ENCODE assay signal across 18 cellular contexts in the genomic region with DNA sequence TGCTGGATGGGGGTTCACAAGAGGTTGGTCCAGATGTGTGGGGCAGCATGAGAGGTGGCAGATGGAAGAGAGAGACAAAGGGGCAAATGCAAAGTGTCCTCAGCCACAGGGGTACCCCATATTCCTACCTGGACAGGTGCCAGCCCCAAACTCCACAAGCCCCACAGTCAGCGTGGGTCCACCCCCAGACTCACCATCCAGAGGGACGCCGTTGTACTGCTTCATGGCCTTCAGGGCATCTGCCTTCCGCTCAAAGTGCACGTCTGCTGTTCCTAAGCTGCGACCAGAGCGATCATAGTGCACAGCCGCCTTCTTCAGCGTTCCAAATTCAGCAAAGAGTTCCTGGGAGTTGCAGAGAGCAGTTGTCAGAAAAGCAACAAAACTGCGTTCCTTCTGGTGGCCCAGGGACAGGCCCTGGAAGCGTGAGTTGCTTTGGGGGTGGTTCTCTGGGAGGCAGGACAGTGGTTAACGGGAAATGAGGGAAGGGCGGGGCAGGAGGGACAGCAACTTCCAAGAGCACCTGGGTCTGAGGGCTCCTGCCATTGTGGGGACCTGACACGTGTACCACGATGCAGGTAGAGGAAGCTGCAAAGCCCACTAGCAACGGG. TPM values are rescaled to one million over a fixed set of nuclear protein-coding genes. Genes with fewer than 3 reads are reported as not detected.
DNase-seq lines count a peak whose midpoint lies in the region; ATAC-seq, FAIRE-seq and TF ChIP-seq lines count a peak whose summit lies in the region.
"Had no signal": no experiment of that assay in that cellular context is flagged by ENCODE, and none has a peak within 500 bp of the region (broad histone marks: within the 10 kb centered on the region; RNA-seq: fewer than 3 reads in every experiment).

No MANE protein-coding gene starts in this region.

- CTCF ChIA-PET in HepG2 (lab: Yijun Ruan, JAX; ENCODE audit: low intra/inter-chr PET ratio, low total read pairs) (no interaction called here), RWPE1 (lab: Yijun Ruan, JAX) (no interaction called here)

- no peaks in the 10 kb centered on the region for H3K27me3 Mint-ChIP-seq in stimulated activated naive CD8-positive, alpha-beta T cell treated with anti-CD3 and anti-CD28 coated beads, Interleukin-15, amount 100 ng/mL, for 72 hours

- no peaks in the 10 kb centered on the region for H3K9me2 ChIP-seq in hepatocyte (replicated peaks; ENCODE audit: insufficient read depth)

- intact Hi-C loops in HepG2 (cut with micrococcal nuclease; ENCODE audit: unreplicated experiment) (no loop called here), right lobe of liver (cut with DNase I) (loop anchor here in 1 of 2 donors (10.0 kb wide), 1 partner anchor 126 kb away; no protein-coding TSS in a partner anchor)

- WGBS in HepG2 (ENCODE audit: low lambda C conversion rate), result 97% methylated on average over 16 of the region's 16 CpGs
- 88% methylated on average over 11 of the region's 16 CpGs for WGBS in right lobe of liver (ENCODE audit: insufficient coverage, low coverage, low lambda C conversion rate, missing lambda C conversion rate)
- WGBS in hepatocyte (ENCODE audit: low lambda C conversion rate, missing lambda C conversion rate), result 95% methylated on average over 16 of the region's 16 CpGs

- no peaks in the 10 kb centered on the region for H3K9me3 Mint-ChIP-seq in stimulated activated naive CD8-positive, alpha-beta T cell treated with anti-CD3 and anti-CD28 coated beads, Interleukin-15, amount 100 ng/mL, for 72 hours

- DNase-seq in HepG2 (ENCODE audit: low spot score), result no peak
- no peak for DNase-seq in right lobe of liver
- no peak for DNase-seq in RWPE1 (ENCODE audit: low spot score)
- peak; percentile 4 for DNase-seq in hepatocyte (ENCODE audit: low spot score)
- DNase-seq in stimulated activated naive CD8-positive, alpha-beta T cell treated with anti-CD3 and anti-CD28 coated beads, Interleukin-15, amount 100 ng/mL, for 72 hours, result no peak
- no peak for DNase-seq in stimulated activated CD4-positive, alpha-beta T cell treated with anti-CD3 and anti-CD28 coated beads, Interleukin-4, amount 100 ng/mL, for 24 hours
- DNase-seq in amygdala (lab: John Stamatoyannopoulos, UW), result no peak
- DNase-seq in A172 (ENCODE audit: low spot score), result no peak
- DNase-seq: adrenal gland; C1 segment of cervical spinal cord; foreskin melanocyte; kidney glomerular epithelial cell; NCI-H1105; NCI-H510A treated with DMSO at 0.1 percent for 48 hours; nucleus accumbens; stimulated activated naive CD4-positive, alpha-beta T cell had no signal

- H3K9me3 ChIP-seq in HepG2 (ENCODE audit: low read length) (no peaks in the 10 kb centered on the region), right lobe of liver (no peaks in the 10 kb centered on the region), hepatocyte (ENCODE audit: low read depth) (no peaks in the 10 kb centered on the region)
- H3K9me3 ChIP-seq: adrenal gland, SJSA1 had no signal

- H3K27ac ChIP-seq in HepG2 (ENCODE audit: extremely low read length, insufficient read depth, low read length), result peak overlapping the region; percentile 76
- H3K27ac ChIP-seq in right lobe of liver, result no peak overlapping the region
- H3K27ac ChIP-seq in RWPE1, result peak overlapping the region; percentile 98
- H3K27ac ChIP-seq in hepatocyte, result no peak overlapping the region
- H3K27ac ChIP-seq: adrenal gland, SJSA1 had no signal

- TF ChIP-seq RAD21 in HepG2 (CRISPR knock-in tag; IDR thresholded peaks at IDR 0.05), result no peak

- no peak for FAIRE-seq in HepG2 (lab: Jason Lieb, UNC)

- TF ChIP-seq POLR2A in HepG2 (IDR thresholded peaks at IDR 0.05; ENCODE audit: insufficient read depth in 1 of 2, low read depth in 2 of 2, low read length in 2 of 2), result no peak
- TF ChIP-seq POLR2A in right lobe of liver (IDR thresholded peaks at IDR 0.05), result no peak

- no peak for TF ChIP-seq EP300 in HepG2 (IDR thresholded peaks at IDR 0.05; ENCODE audit: low read depth in 2 of 2, low read length in 2 of 2)
- TF ChIP-seq EP300 in HepG2 (CRISPR knock-in tag; IDR thresholded peaks at IDR 0.05; ENCODE audit: borderline replicate concordance), result no peak

- in situ Hi-C loops in HepG2 (cut with HindIII; ENCODE audit: extremely low pct_ligation_motif_present, low pct_unique_long_range_greater_than_20kb), result no loop called here

- peaks cover 0 to 6% of the 10 kb centered on the region in 2 experiments; a peak in 2 of 5 replicates for H3K27me3 ChIP-seq in HepG2 (ENCODE audit: control insufficient read depth in 1 of 2, insufficient read depth in 2 of 2, low read length in 2 of 2)
- no peaks in the 10 kb centered on the region for H3K27me3 ChIP-seq in right lobe of liver
- no peaks in the 10 kb centered on the region for H3K27me3 ChIP-seq in hepatocyte
- H3K27me3 ChIP-seq: adrenal gland, SJSA1 had no signal

- peaks cover 36% of the 10 kb centered on the region for H3K4me1 ChIP-seq in HepG2 (ENCODE audit: insufficient read depth, low read length)
- H3K4me1 ChIP-seq in right lobe of liver, result peaks cover 0 to 19% (median 5%) of the 10 kb centered on the region in 4 donors
- peaks cover 6% of the 10 kb centered on the region for H3K4me1 ChIP-seq in hepatocyte (ENCODE audit: insufficient read depth)

- H3K36me3 ChIP-seq in HepG2 (replicated peaks in 1 of 2; ENCODE audit: control insufficient read depth in 1 of 2, insufficient read depth in 2 of 2, low read length in 2 of 2) (peaks cover 41 to 59% of the 10 kb centered on the region in 2 experiments), right lobe of liver (peaks cover 4 to 36% (median 10%) of the 10 kb centered on the region in 4 donors), hepatocyte (replicated peaks; ENCODE audit: insufficient read depth, low read depth) (no peaks in the 10 kb centered on the region)

- H3K4me2 ChIP-seq in HepG2 (ENCODE audit: low read depth, low read length) (peak overlapping the region; percentile 98), hepatocyte (no peak overlapping the region)

- no peaks in the 10 kb centered on the region for H4K20me1 ChIP-seq in HepG2 (ENCODE audit: insufficient read depth, low read length)
- H4K20me1 ChIP-seq in hepatocyte (ENCODE audit: insufficient read depth, poor library complexity, severe bottlenecking), result no peaks in the 10 kb centered on the region

- H3K4me3 ChIP-seq in HepG2 (replicated peaks in 1 of 3; ENCODE audit: insufficient read depth in 1 of 3, low read depth in 2 of 3, low read length in 3 of 3) (peak overlapping the region in 1 of 3 experiments; percentile 98; a peak in 1 of 6 replicates), right lobe of liver (no peak overlapping the region), hepatocyte (no peak overlapping the region)
- H3K4me3 ChIP-seq: adrenal gland had no signal

- peak overlapping the region; percentile 59 to 85 for H3K4me3 Mint-ChIP-seq in stimulated activated naive CD8-positive, alpha-beta T cell treated with anti-CD3 and anti-CD28 coated beads, Interleukin-15, amount 100 ng/mL, for 72 hours

- H3K27ac Mint-ChIP-seq in stimulated activated naive CD8-positive, alpha-beta T cell treated with anti-CD3 and anti-CD28 coated beads, Interleukin-15, amount 100 ng/mL, for 72 hours, result peak overlapping the region; percentile 76 to 96

- ATAC-seq in HepG2 (no peak), right lobe of liver (no peak)
- no peak for ATAC-seq in stimulated activated naive CD8-positive, alpha-beta T cell treated with anti-CD3 and anti-CD28 coated beads, Interleukin-15, amount 100 ng/mL, for 72 hours
- ATAC-seq: activated CD4-positive, CD25-positive, alpha-beta regulatory T cell treated with anti-CD3 and anti-CD28 coated beads, Interleukin-2, amount 50 U/mL, for 24 hours had no signal

- BruUV-seq in HepG2 (replicated peaks; lab: Mats Ljungman, UMichigan), result no TSS peak

- TF ChIP-seq CTCF in HepG2 (CRISPR knock-in tag; IDR thresholded peaks at IDR 0.05) (no peak), right lobe of liver (IDR thresholded peaks at IDR 0.05) (no peak), RWPE1 (conservative IDR thresholded peaks at IDR 0.05; ENCODE audit: low read depth) (no peak), hepatocyte (IDR thresholded peaks at IDR 0.05; ENCODE audit: poor library complexity) (no peak)

- peaks cover 52% of the 10 kb centered on the region for H3K79me2 ChIP-seq in HepG2 (ENCODE audit: insufficient read depth, low read length)
- H3K79me2 ChIP-seq in hepatocyte, result peaks cover 55% of the 10 kb centered on the region

- H3K4me1 Mint-ChIP-seq in stimulated activated naive CD8-positive, alpha-beta T cell treated with anti-CD3 and anti-CD28 coated beads, Interleukin-15, amount 100 ng/mL, for 72 hours, result peaks cover 57% of the 10 kb centered on the region

- POLR2A ChIA-PET in HepG2 (lab: Yijun Ruan, JAX) (no interaction called here), RWPE1 (lab: Yijun Ruan, JAX; ENCODE audit: low non-redundant PET) (no interaction called here)

- H2AFZ ChIP-seq in HepG2 (ENCODE audit: low read length) (no peak overlapping the region), hepatocyte (no peak overlapping the region)

- H3K9ac ChIP-seq in HepG2 (ENCODE audit: insufficient read depth, low read depth, low read length), result peak overlapping the region; percentile 99; the same call in 1 of the 2 replicates

RNA-seq across cellular contexts. Expression of gene ALYREF, which starts 2.3 kb away (rescaled TPM):
- total RNA-seq in HepG2 (2016; rRNA removed; fragmentation: Illumina TruSeq; extraction: Trizol), result 264 and 269 TPM in 2 replicates
- 86.2 and 89.3 TPM in 2 replicates for total RNA-seq in HepG2 (2016; cell fraction: cytosol; rRNA removed; fragmentation: Illumina TruSeq; extraction: Trizol; ENCODE audit: low read depth)
- total RNA-seq in HepG2 (2016; cell fraction: insoluble cytoplasmic fraction; rRNA removed; fragmentation: Illumina TruSeq; extraction: Trizol), result 272 and 275 TPM in 2 replicates
- 108 and 110 TPM in 2 replicates for total RNA-seq in HepG2 (2016; cell fraction: membrane; rRNA removed; fragmentation: Illumina TruSeq; extraction: Trizol)
- total RNA-seq in HepG2 (2016; cell fraction: nucleus; rRNA removed; fragmentation: Illumina TruSeq; extraction: Trizol), result 101 and 105 TPM in 2 replicates
- polyA plus RNA-seq in HepG2 (2011; rRNA removed), result 58.4 and 59.8 TPM in 2 replicates
- polyA plus RNA-seq in HepG2 (2011; cell fraction: cytosol; rRNA removed), result 45.3 and 72.1 TPM in 2 replicates
- polyA plus RNA-seq in HepG2 (2011; cell fraction: nucleus; rRNA removed), result 54.3 and 67.4 TPM in 2 replicates
- 42.1 and 68.4 TPM in 2 replicates for polyA plus RNA-seq in HepG2 (2012)
- 78.5 and 81.9 TPM in 2 replicates for polyA plus RNA-seq in HepG2 (2016; cell fraction: cytosol; fragmentation: Illumina TruSeq; extraction: Trizol; ENCODE audit: low read depth)
- polyA plus RNA-seq in HepG2 (2016; cell fraction: insoluble cytoplasmic fraction; fragmentation: Illumina TruSeq; extraction: Trizol; ENCODE audit: low read depth), result 267 TPM in 2 replicates
- polyA plus RNA-seq in HepG2 (2016; cell fraction: membrane; fragmentation: Illumina TruSeq; extraction: Trizol; ENCODE audit: low read depth), result 83.5 and 93.6 TPM in 2 replicates
- 158 and 162 TPM in 2 replicates for polyA plus RNA-seq in HepG2 (2016; cell fraction: nucleus; fragmentation: Illumina TruSeq; extraction: Trizol; ENCODE audit: insufficient read depth, low read depth)
- polyA minus RNA-seq in HepG2 (2011; rRNA and poly(A)+ RNA removed; ENCODE audit: low replicate concordance), result 80.4 and 133 TPM in 2 replicates
- polyA minus RNA-seq in HepG2 (2011; cell fraction: cytosol; rRNA and poly(A)+ RNA removed), result 40.2 and 48.3 TPM in 2 replicates
- polyA minus RNA-seq in HepG2 (2011; cell fraction: nucleus; rRNA and poly(A)+ RNA removed), result 44.9 and 56.4 TPM in 2 replicates
- 10 to 100 TPM; 11.6 to 20.3 (median 18.8) TPM for total RNA-seq in right lobe of liver
- total RNA-seq in hepatocyte, result 50.9 and 55.3 TPM in 2 replicates
- polyA plus RNA-seq in hepatocyte, result 96.4 and 106 TPM in 2 replicates
- total RNA-seq in A172 (2014; rRNA removed; shearing (Covaris generic)), result 376 and 393 TPM in 2 replicates

RNA-seq across cellular contexts. Expression of gene ANAPC11, which starts 2.4 kb away (rescaled TPM):
- 114 and 127 TPM in 2 replicates for total RNA-seq in HepG2 (2016; rRNA removed; fragmentation: Illumina TruSeq; extraction: Trizol)
- total RNA-seq in HepG2 (2016; cell fraction: cytosol; rRNA removed; fragmentation: Illumina TruSeq; extraction: Trizol; ENCODE audit: low read depth), result 131 and 197 TPM in 2 replicates
- total RNA-seq in HepG2 (2016; cell fraction: insoluble cytoplasmic fraction; rRNA removed; fragmentation: Illumina TruSeq; extraction: Trizol), result 108 and 128 TPM in 2 replicates
- total RNA-seq in HepG2 (2016; cell fraction: membrane; rRNA removed; fragmentation: Illumina TruSeq; extraction: Trizol), result 131 and 179 TPM in 2 replicates
- total RNA-seq in HepG2 (2016; cell fraction: nucleus; rRNA removed; fragmentation: Illumina TruSeq; extraction: Trizol), result 50.9 and 64.4 TPM in 2 replicates
- 235 and 250 TPM in 2 replicates for polyA plus RNA-seq in HepG2 (2011; rRNA removed)
- polyA plus RNA-seq in HepG2 (2011; cell fraction: cytosol; rRNA removed), result 444 and 596 TPM in 2 replicates
- polyA plus RNA-seq in HepG2 (2011; cell fraction: nucleus; rRNA removed), result 192 and 202 TPM in 2 replicates
- polyA plus RNA-seq in HepG2 (2012), result 95.6 and 161 TPM in 2 replicates
- 209 and 306 TPM in 2 replicates for polyA plus RNA-seq in HepG2 (2016; cell fraction: cytosol; fragmentation: Illumina TruSeq; extraction: Trizol; ENCODE audit: low read depth)
- polyA plus RNA-seq in HepG2 (2016; cell fraction: insoluble cytoplasmic fraction; fragmentation: Illumina TruSeq; extraction: Trizol; ENCODE audit: low read depth), result 119 and 120 TPM in 2 replicates
- polyA plus RNA-seq in HepG2 (2016; cell fraction: membrane; fragmentation: Illumina TruSeq; extraction: Trizol; ENCODE audit: low read depth), result 162 and 209 TPM in 2 replicates
- polyA plus RNA-seq in HepG2 (2016; cell fraction: nucleus; fragmentation: Illumina TruSeq; extraction: Trizol; ENCODE audit: insufficient read depth, low read depth), result 107 and 109 TPM in 2 replicates
- polyA minus RNA-seq in HepG2 (2011; rRNA and poly(A)+ RNA removed; ENCODE audit: low replicate concordance), result 68.6 and 147 TPM in 2 replicates
- polyA minus RNA-seq in HepG2 (2011; cell fraction: cytosol; rRNA and poly(A)+ RNA removed), result 32.2 and 42.7 TPM in 2 replicates
- 23.0 and 25.9 TPM in 2 replicates for polyA minus RNA-seq in HepG2 (2011; cell fraction: nucleus; rRNA and poly(A)+ RNA removed)
- 100 to 1,000 TPM in 1 of 6 experiments, 10 to 100 TPM in 5; 54.3 to 101 (median 73.3) TPM for total RNA-seq in right lobe of liver
- 129 and 155 TPM in 2 replicates for total RNA-seq in hepatocyte
- 307 and 345 TPM in 2 replicates for polyA plus RNA-seq in hepatocyte
- total RNA-seq in A172 (2014; rRNA removed; shearing (Covaris generic)), result 207 and 245 TPM in 2 replicates

RNA-seq across cellular contexts. Expression of gene NPB, which starts 12.9 kb away (rescaled TPM):
- total RNA-seq in HepG2 (2016; rRNA removed; fragmentation: Illumina TruSeq; extraction: Trizol) (0.56 and 0.93 TPM in 2 replicates), right lobe of liver (1 to 10 TPM in 2 of 6 experiments, under 1 TPM in 2, not detected in 2; 0.12 to 1.5 (median 0.87) TPM), hepatocyte (0.47 and 2.6 TPM in 2 replicates)
- total RNA-seq in HepG2 (2016; cell fraction: cytosol; rRNA removed; fragmentation: Illumina TruSeq; extraction: Trizol; ENCODE audit: low read depth), result 0.97 and 1.1 TPM in 2 replicates
- 0.34 and 0.69 TPM in 2 replicates for total RNA-seq in HepG2 (2016; cell fraction: insoluble cytoplasmic fraction; rRNA removed; fragmentation: Illumina TruSeq; extraction: Trizol)
- total RNA-seq in HepG2 (2016; cell fraction: membrane; rRNA removed; fragmentation: Illumina TruSeq; extraction: Trizol), result 0.59 and 0.69 TPM in 2 replicates
- total RNA-seq in HepG2 (2016; cell fraction: nucleus; rRNA removed; fragmentation: Illumina TruSeq; extraction: Trizol), result 0.31 and 0.44 TPM in 2 replicates
- polyA plus RNA-seq in HepG2 (2011; rRNA removed) (0.11 and 0.22 TPM in 2 replicates), hepatocyte (2.2 and 3.2 TPM in 2 replicates)
- polyA plus RNA-seq in HepG2 (2011; cell fraction: cytosol; rRNA removed), result 0.59 and 0.70 TPM in 2 replicates
- polyA plus RNA-seq in HepG2 (2011; cell fraction: nucleus; rRNA removed), result 0.52 and 0.66 TPM in 2 replicates
- 1.6 TPM in 1 of 2 replicates, not detected in the other for polyA plus RNA-seq in HepG2 (2012)
- 1.2 and 1.7 TPM in 2 replicates for polyA plus RNA-seq in HepG2 (2016; cell fraction: cytosol; fragmentation: Illumina TruSeq; extraction: Trizol; ENCODE audit: low read depth)
- polyA plus RNA-seq in HepG2 (2016; cell fraction: insoluble cytoplasmic fraction; fragmentation: Illumina TruSeq; extraction: Trizol; ENCODE audit: low read depth), result 0.17 and 0.43 TPM in 2 replicates
- polyA plus RNA-seq in HepG2 (2016; cell fraction: membrane; fragmentation: Illumina TruSeq; extraction: Trizol; ENCODE audit: low read depth), result 0.80 and 0.88 TPM in 2 replicates
- polyA plus RNA-seq in HepG2 (2016; cell fraction: nucleus; fragmentation: Illumina TruSeq; extraction: Trizol; ENCODE audit: insufficient read depth, low read depth), result 1.3 TPM in 1 of 2 replicates, not detected in the other
- 0.80 and 1.6 TPM in 2 replicates for polyA minus RNA-seq in HepG2 (2011; rRNA and poly(A)+ RNA removed; ENCODE audit: low replicate concordance)
- polyA minus RNA-seq in HepG2 (2011; cell fraction: cytosol; rRNA and poly(A)+ RNA removed), result 0.53 TPM in 1 of 2 replicates, not detected in the other
- 0.26 and 0.75 TPM in 2 replicates for polyA minus RNA-seq in HepG2 (2011; cell fraction: nucleus; rRNA and poly(A)+ RNA removed)
- 0.77 and 1.8 TPM in 2 replicates for total RNA-seq in A172 (2014; rRNA removed; shearing (Covaris generic))

RNA-seq across cellular contexts. Expression of gene ARHGDIA, which starts 18.0 kb away (rescaled TPM):
- 64.0 and 120 TPM in 2 replicates for total RNA-seq in HepG2 (2016; rRNA removed; fragmentation: Illumina TruSeq; extraction: Trizol)
- total RNA-seq in HepG2 (2016; cell fraction: cytosol; rRNA removed; fragmentation: Illumina TruSeq; extraction: Trizol; ENCODE audit: low read depth), result 25.7 and 26.7 TPM in 2 replicates
- total RNA-seq in HepG2 (2016; cell fraction: insoluble cytoplasmic fraction; rRNA removed; fragmentation: Illumina TruSeq; extraction: Trizol), result 73.7 and 111 TPM in 2 replicates
- total RNA-seq in HepG2 (2016; cell fraction: membrane; rRNA removed; fragmentation: Illumina TruSeq; extraction: Trizol), result 68.1 and 73.5 TPM in 2 replicates
- 66.3 and 84.1 TPM in 2 replicates for total RNA-seq in HepG2 (2016; cell fraction: nucleus; rRNA removed; fragmentation: Illumina TruSeq; extraction: Trizol)
- 40.0 and 52.1 TPM in 2 replicates for polyA plus RNA-seq in HepG2 (2011; rRNA removed)
- polyA plus RNA-seq in HepG2 (2011; cell fraction: cytosol; rRNA removed), result 61.3 and 96.2 TPM in 2 replicates
- 174 and 191 TPM in 2 replicates for polyA plus RNA-seq in HepG2 (2011; cell fraction: nucleus; rRNA removed)
- 159 and 169 TPM in 2 replicates for polyA plus RNA-seq in HepG2 (2012)
- 89.7 and 102 TPM in 2 replicates for polyA plus RNA-seq in HepG2 (2016; cell fraction: cytosol; fragmentation: Illumina TruSeq; extraction: Trizol; ENCODE audit: low read depth)
- polyA plus RNA-seq in HepG2 (2016; cell fraction: insoluble cytoplasmic fraction; fragmentation: Illumina TruSeq; extraction: Trizol; ENCODE audit: low read depth), result 221 and 287 TPM in 2 replicates
- 171 and 188 TPM in 2 replicates for polyA plus RNA-seq in HepG2 (2016; cell fraction: membrane; fragmentation: Illumina TruSeq; extraction: Trizol; ENCODE audit: low read depth)
- 248 and 249 TPM in 2 replicates for polyA plus RNA-seq in HepG2 (2016; cell fraction: nucleus; fragmentation: Illumina TruSeq; extraction: Trizol; ENCODE audit: insufficient read depth, low read depth)
- polyA minus RNA-seq in HepG2 (2011; rRNA and poly(A)+ RNA removed; ENCODE audit: low replicate concordance), result 35.7 and 46.7 TPM in 2 replicates
- 54.0 and 54.8 TPM in 2 replicates for polyA minus RNA-seq in HepG2 (2011; cell fraction: cytosol; rRNA and poly(A)+ RNA removed)
- polyA minus RNA-seq in HepG2 (2011; cell fraction: nucleus; rRNA and poly(A)+ RNA removed), result 52.7 and 57.6 TPM in 2 replicates
- total RNA-seq in right lobe of liver, result 100 to 1,000 TPM in 5 of 6 experiments, 10 to 100 TPM in 1; 92.4 to 162 (median 137) TPM
- 57.0 and 80.7 TPM in 2 replicates for total RNA-seq in hepatocyte
- 295 and 311 TPM in 2 replicates for polyA plus RNA-seq in hepatocyte
- 173 and 183 TPM in 2 replicates for total RNA-seq in A172 (2014; rRNA removed; shearing (Covaris generic))

RNA-seq across cellular contexts. Expression of gene PCYT2, which starts 22.1 kb away (rescaled TPM):
- total RNA-seq in HepG2 (2016; rRNA removed; fragmentation: Illumina TruSeq; extraction: Trizol), result 240 and 297 TPM in 2 replicates
- total RNA-seq in HepG2 (2016; cell fraction: cytosol; rRNA removed; fragmentation: Illumina TruSeq; extraction: Trizol; ENCODE audit: low read depth), result 152 and 156 TPM in 2 replicates
- 223 and 298 TPM in 2 replicates for total RNA-seq in HepG2 (2016; cell fraction: insoluble cytoplasmic fraction; rRNA removed; fragmentation: Illumina TruSeq; extraction: Trizol)
- 178 and 208 TPM in 2 replicates for total RNA-seq in HepG2 (2016; cell fraction: membrane; rRNA removed; fragmentation: Illumina TruSeq; extraction: Trizol)
- total RNA-seq in HepG2 (2016; cell fraction: nucleus; rRNA removed; fragmentation: Illumina TruSeq; extraction: Trizol), result 220 and 223 TPM in 2 replicates
- 147 and 222 TPM in 2 replicates for polyA plus RNA-seq in HepG2 (2011; rRNA removed)
- 94.7 and 118 TPM in 2 replicates for polyA plus RNA-seq in HepG2 (2011; cell fraction: cytosol; rRNA removed)
- polyA plus RNA-seq in HepG2 (2011; cell fraction: nucleus; rRNA removed), result 1,015 and 1,225 TPM in 2 replicates
- polyA plus RNA-seq in HepG2 (2012), result 124 and 128 TPM in 2 replicates
- 113 and 134 TPM in 2 replicates for polyA plus RNA-seq in HepG2 (2016; cell fraction: cytosol; fragmentation: Illumina TruSeq; extraction: Trizol; ENCODE audit: low read depth)
- 235 and 242 TPM in 2 replicates for polyA plus RNA-seq in HepG2 (2016; cell fraction: insoluble cytoplasmic fraction; fragmentation: Illumina TruSeq; extraction: Trizol; ENCODE audit: low read depth)
- polyA plus RNA-seq in HepG2 (2016; cell fraction: membrane; fragmentation: Illumina TruSeq; extraction: Trizol; ENCODE audit: low read depth), result 149 and 175 TPM in 2 replicates
- 499 and 551 TPM in 2 replicates for polyA plus RNA-seq in HepG2 (2016; cell fraction: nucleus; fragmentation: Illumina TruSeq; extraction: Trizol; ENCODE audit: insufficient read depth, low read depth)
- 38.6 and 144 TPM in 2 replicates for polyA minus RNA-seq in HepG2 (2011; rRNA and poly(A)+ RNA removed; ENCODE audit: low replicate concordance)
- 47.2 and 54.9 TPM in 2 replicates for polyA minus RNA-seq in HepG2 (2011; cell fraction: cytosol; rRNA and poly(A)+ RNA removed)
- 202 and 210 TPM in 2 replicates for polyA minus RNA-seq in HepG2 (2011; cell fraction: nucleus; rRNA and poly(A)+ RNA removed)
- 100 to 1,000 TPM in 1 of 6 experiments, 10 to 100 TPM in 5; 63.5 to 103 (median 89.3) TPM for total RNA-seq in right lobe of liver
- 81.1 and 84.7 TPM in 2 replicates for total RNA-seq in hepatocyte
- polyA plus RNA-seq in hepatocyte, result 124 and 126 TPM in 2 replicates
- total RNA-seq in A172 (2014; rRNA removed; shearing (Covaris generic)), result 93.8 and 108 TPM in 2 replicates

Comparison
In these comparisons a context has a peak if more than half of its experiments do, and no peak if none do; other contexts are left out.
1. H3K27ac ChIP-seq: peak in HepG2 (single experiment) and RWPE1 (single experiment); none in right lobe of liver (0 of 3) and hepatocyte (single experiment).